Comparison of ENCODE assay signal across 1 cellular context in the genomic region with DNA sequence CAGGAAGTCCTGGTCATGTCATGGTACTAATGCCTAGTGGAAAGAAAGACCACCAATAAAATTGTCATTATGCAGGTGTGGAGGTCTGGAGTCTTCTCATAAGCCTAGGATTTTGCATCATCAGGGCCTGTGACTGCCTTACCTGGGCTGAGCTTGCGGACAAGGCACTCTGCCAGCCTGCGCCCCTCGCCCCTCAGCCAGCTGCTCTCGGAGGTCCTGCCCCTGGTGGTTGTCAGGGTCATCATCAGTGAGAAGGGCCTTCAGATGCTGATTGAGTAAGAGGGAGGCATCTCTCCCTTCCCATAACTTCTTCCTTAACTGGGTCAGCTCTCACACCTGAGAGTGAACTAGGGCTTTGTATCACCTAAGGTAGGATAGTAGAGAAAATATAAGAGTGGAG.
TF ChIP-seq lines count a peak whose summit lies in the region.

No MANE protein-coding gene starts in this region.

TF ChIP-seq in WTC11, 78 proteins besides CTCF, POLR2A, EP300 and RAD21 (continued from another document):
- TF ChIP-seq ZNF532 (CRISPR knock-in tag; IDR thresholded peaks at IDR 0.05; ENCODE audit: borderline replicate concordance) (no peak), ZNF425 (CRISPR knock-in tag; conservative IDR thresholded peaks at IDR 0.05) (no peak), TCF7 (CRISPR knock-in tag; IDR thresholded peaks at IDR 0.05; ENCODE audit: low read depth) (no peak), RELA (CRISPR knock-in tag; IDR thresholded peaks at IDR 0.05; ENCODE audit: borderline replicate concordance) (no peak), PREB (CRISPR knock-in tag; IDR thresholded peaks at IDR 0.05; ENCODE audit: borderline replicate concordance) (no peak), NFATC4 (CRISPR knock-in tag; IDR thresholded peaks at IDR 0.05) (no peak), E2F1 (CRISPR knock-in tag; IDR thresholded peaks at IDR 0.05) (no peak), JAZF1 (CRISPR knock-in tag; IDR thresholded peaks at IDR 0.05) (no peak)
- TF ChIP-seq, protein P1, sequence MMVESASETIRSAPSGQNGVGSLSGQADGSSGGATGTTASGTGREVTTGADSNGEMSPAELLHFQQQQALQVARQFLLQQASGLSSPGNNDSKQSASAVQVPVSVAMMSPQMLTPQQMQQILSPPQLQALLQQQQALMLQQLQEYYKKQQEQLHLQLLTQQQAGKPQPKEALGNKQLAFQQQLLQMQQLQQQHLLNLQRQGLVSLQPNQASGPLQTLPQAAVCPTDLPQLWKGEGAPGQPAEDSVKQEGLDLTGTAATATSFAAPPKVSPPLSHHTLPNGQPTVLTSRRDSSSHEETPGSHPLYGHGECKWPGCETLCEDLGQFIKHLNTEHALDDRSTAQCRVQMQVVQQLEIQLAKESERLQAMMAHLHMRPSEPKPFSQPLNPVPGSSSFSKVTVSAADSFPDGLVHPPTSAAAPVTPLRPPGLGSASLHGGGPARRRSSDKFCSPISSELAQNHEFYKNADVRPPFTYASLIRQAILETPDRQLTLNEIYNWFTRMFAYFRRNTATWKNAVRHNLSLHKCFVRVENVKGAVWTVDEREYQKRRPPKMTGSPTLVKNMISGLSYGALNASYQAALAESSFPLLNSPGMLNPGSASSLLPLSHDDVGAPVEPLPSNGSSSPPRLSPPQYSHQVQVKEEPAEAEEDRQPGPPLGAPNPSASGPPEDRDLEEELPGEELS (CRISPR knock-in tag; IDR thresholded peaks at IDR 0.05) = no peak
